Comparison of ENCODE assay signal across 29 cellular contexts in the genomic region with DNA sequence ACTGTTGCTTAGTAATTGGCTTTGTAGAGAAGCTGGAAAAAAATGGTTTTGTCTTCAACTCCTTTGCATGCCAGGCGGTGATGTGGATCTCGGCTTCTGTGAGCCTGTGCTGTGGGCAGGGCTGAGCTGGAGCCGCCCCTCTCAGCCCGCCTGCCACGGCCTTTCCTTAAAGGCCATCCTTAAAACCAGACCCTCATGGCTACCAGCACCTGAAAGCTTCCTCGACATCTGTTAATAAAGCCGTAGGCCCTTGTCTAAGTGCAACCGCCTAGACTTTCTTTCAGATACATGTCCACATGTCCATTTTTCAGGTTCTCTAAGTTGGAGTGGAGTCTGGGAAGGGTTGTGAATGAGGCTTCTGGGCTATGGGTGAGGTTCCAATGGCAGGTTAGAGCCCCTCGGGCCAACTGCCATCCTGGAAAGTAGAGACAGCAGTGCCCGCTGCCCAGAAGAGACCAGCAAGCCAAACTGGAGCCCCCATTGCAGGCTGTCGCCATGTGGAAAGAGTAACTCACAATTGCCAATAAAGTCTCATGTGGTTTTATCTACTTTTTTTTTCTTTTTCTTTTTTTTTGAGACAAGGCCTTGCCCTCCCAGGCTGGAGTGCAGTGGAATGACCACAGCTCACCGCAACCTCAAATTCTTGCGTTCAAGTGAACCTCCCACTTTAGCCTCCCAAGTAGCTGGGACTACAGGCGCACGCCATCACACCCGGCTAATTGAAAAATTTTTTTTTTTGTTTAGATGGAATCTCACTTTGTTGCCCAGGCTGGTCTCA. TPM values are rescaled to one million over a fixed set of nuclear protein-coding genes. Genes with fewer than 3 reads are reported as not detected.
DNase-seq lines count a peak whose midpoint lies in the region; ATAC-seq, FAIRE-seq and TF ChIP-seq lines count a peak whose summit lies in the region.
"Had no signal": no experiment of that assay in that cellular context is flagged by ENCODE, and none has a peak within 500 bp of the region (broad histone marks: within the 10 kb centered on the region; RNA-seq: fewer than 3 reads in every experiment).

No MANE protein-coding gene starts in this region.

- no TSS peak for BruUV-seq in HepG2 (replicated peaks; lab: Mats Ljungman, UMichigan)

- CTCF ChIA-PET in HepG2 (lab: Yijun Ruan, JAX; ENCODE audit: low intra/inter-chr PET ratio, low total read pairs) (no interaction called here), WTC11 (lab: Charles Lee) (interaction anchor here (1.0 to 2.8 kb wide), 5 partner anchors 24 to 333 kb away, joined by 3 to 18 read pairs (median 4); partner anchors contain the start of gene TK1)

- intact Hi-C loops in HepG2 (cut with micrococcal nuclease; ENCODE audit: unreplicated experiment), result no loop called here
- intact Hi-C loops in right lobe of liver (cut with DNase I), result no loop called here
- intact Hi-C loops in mucosa of descending colon (cut with DNase I, micrococcal nuclease), result no loop called here

- peaks cover 5% of the 10 kb centered on the region for H3K27me3 Mint-ChIP-seq in WTC11 (ENCODE audit: low read depth)
- H3K27me3 Mint-ChIP-seq in T-helper 17 cell, result peaks cover 9% of the 10 kb centered on the region

- TF ChIP-seq POLR2A in HepG2 (IDR thresholded peaks at IDR 0.05; ENCODE audit: insufficient read depth in 1 of 2, low read depth in 2 of 2, low read length in 2 of 2) (no peak; a peak in 1 of 4 replicates), right lobe of liver (IDR thresholded peaks at IDR 0.05) (no peak)

- no peak overlapping the region for H3K9ac ChIP-seq in HepG2 (ENCODE audit: insufficient read depth, low read depth, low read length)

- H3K27ac ChIP-seq in HepG2 (ENCODE audit: extremely low read length, insufficient read depth, low read length) (no peak overlapping the region), right lobe of liver (no peak overlapping the region), layer of hippocampus (ENCODE audit: low read depth, low read length) (peak overlapping the region; percentile 93)
- H3K27ac ChIP-seq: left ventricle myocardium inferior, skin epidermis, stomach, tibial nerve had no signal

- H3K4me2 ChIP-seq in HepG2 (ENCODE audit: low read depth, low read length), result no peak overlapping the region

- H3K9me3 Mint-ChIP-seq in WTC11, result no peaks in the 10 kb centered on the region
- H3K9me3 Mint-ChIP-seq: activated CD4-positive, alpha-beta T cell treated with anti-CD3 and anti-CD28 coated beads, Interleukin-2, amount 10 ng/mL, durations not matched to agents 24 days and 14 days; activated naive CD8-positive, alpha-beta T cell treated with anti-CD3 and anti-CD28 coated beads, Interleukin-2, amount 50 U/mL, for 24 hours; naive thymus-derived CD4-positive, alpha-beta T cell; T-helper 1 cell treated with Interleukin-12 subunit alpha and Interleukin-12 subunit beta and Interleukin-4 antibody, amounts not matched to agents 30 μg/mL and 1 μg/mL, for 36 hours had no signal

- no peak for TF ChIP-seq EP300 in HepG2 (IDR thresholded peaks at IDR 0.05; ENCODE audit: low read depth in 2 of 2, low read length in 2 of 2)
- no peak for TF ChIP-seq EP300 in HepG2 (CRISPR knock-in tag; IDR thresholded peaks at IDR 0.05; ENCODE audit: borderline replicate concordance)

- H3K36me3 Mint-ChIP-seq in WTC11 (peaks cover 32% of the 10 kb centered on the region), T-helper 17 cell (ENCODE audit: low read depth) (no peaks in the 10 kb centered on the region)

- H3K4me1 ChIP-seq in HepG2 (ENCODE audit: insufficient read depth, low read length) (peaks cover 1% of the 10 kb centered on the region; the same call in 1 of the 2 replicates), right lobe of liver (no peaks in the 10 kb centered on the region), mucosa of descending colon (ENCODE audit: low read depth) (no peaks in the 10 kb centered on the region)
- H3K4me1 ChIP-seq: tibial nerve had no signal

- no peak for FAIRE-seq in HepG2 (lab: Jason Lieb, UNC)
- FAIRE-seq: GM19239, islet of Langerhans had no signal

- H2AFZ ChIP-seq in HepG2 (ENCODE audit: low read length), result no peak overlapping the region

- H3K36me3 ChIP-seq in HepG2 (replicated peaks in 1 of 2; ENCODE audit: control insufficient read depth in 1 of 2, insufficient read depth in 2 of 2, low read length in 2 of 2), result peaks cover 21 to 34% of the 10 kb centered on the region in 2 experiments
- H3K36me3 ChIP-seq in right lobe of liver, result no peaks in the 10 kb centered on the region
- no peaks in the 10 kb centered on the region for H3K36me3 ChIP-seq in mucosa of descending colon (ENCODE audit: low read depth)
- H3K36me3 ChIP-seq: left ventricle myocardium inferior, tibial nerve had no signal

- H3K79me2 ChIP-seq in HepG2 (ENCODE audit: insufficient read depth, low read length), result no peaks in the 10 kb centered on the region

- in situ Hi-C loops in HepG2 (cut with HindIII; ENCODE audit: extremely low pct_ligation_motif_present, low pct_unique_long_range_greater_than_20kb), result no loop called here

- H3K27ac Mint-ChIP-seq in WTC11 (peak overlapping the region; percentile 68), T-helper 17 cell (no peak overlapping the region)
- H3K27ac Mint-ChIP-seq: activated CD4-positive, alpha-beta T cell treated with anti-CD3 and anti-CD28 coated beads, Interleukin-2, amount 10 ng/mL, durations not matched to agents 24 days and 14 days; activated naive CD8-positive, alpha-beta T cell treated with anti-CD3 and anti-CD28 coated beads, Interleukin-2, amount 50 U/mL, for 24 hours; T-helper 1 cell treated with Interleukin-12 subunit alpha and Interleukin-12 subunit beta and Interleukin-4 antibody, amounts not matched to agents 30 μg/mL and 1 μg/mL, for 36 hours had no signal

- H3K4me1 Mint-ChIP-seq in WTC11 (no peaks in the 10 kb centered on the region; the same call in 1 of the 2 replicates), T-helper 17 cell (no peaks in the 10 kb centered on the region)

- H3K4me3 Mint-ChIP-seq in WTC11, result no peak overlapping the region
- no peak overlapping the region for H3K4me3 Mint-ChIP-seq in T-helper 17 cell
- H3K4me3 Mint-ChIP-seq: activated CD4-positive, alpha-beta T cell treated with anti-CD3 and anti-CD28 coated beads, Interleukin-2, amount 10 ng/mL, durations not matched to agents 24 days and 14 days; activated naive CD8-positive, alpha-beta T cell treated with anti-CD3 and anti-CD28 coated beads, Interleukin-2, amount 50 U/mL, for 24 hours; naive thymus-derived CD4-positive, alpha-beta T cell; T-helper 1 cell treated with Interleukin-12 subunit alpha and Interleukin-12 subunit beta and Interleukin-4 antibody, amounts not matched to agents 30 μg/mL and 1 μg/mL, for 36 hours had no signal

- H3K9me3 ChIP-seq in HepG2 (ENCODE audit: low read length), result no peaks in the 10 kb centered on the region
- H3K9me3 ChIP-seq in right lobe of liver, result no peaks in the 10 kb centered on the region
- H3K9me3 ChIP-seq in T-helper 17 cell (ENCODE audit: control insufficient read depth, low read length, poor library complexity, severe bottlenecking), result no peaks in the 10 kb centered on the region
- no peaks in the 10 kb centered on the region for H3K9me3 ChIP-seq in mucosa of descending colon
- H3K9me3 ChIP-seq: left ventricle myocardium inferior, stomach, tibial nerve had no signal

- no peak for TF ChIP-seq RAD21 in HepG2 (CRISPR knock-in tag; IDR thresholded peaks at IDR 0.05)

- WGBS in HepG2 (ENCODE audit: low lambda C conversion rate), result 95% methylated on average over 16 of the region's 16 CpGs
- WGBS in right lobe of liver (ENCODE audit: insufficient coverage, low coverage, low lambda C conversion rate, missing lambda C conversion rate), result 96% methylated on average over 9 of the region's 16 CpGs

- no peaks in the 10 kb centered on the region for H4K20me1 ChIP-seq in HepG2 (ENCODE audit: insufficient read depth, low read length)

- H3K27me3 ChIP-seq in HepG2 (ENCODE audit: control insufficient read depth in 1 of 2, insufficient read depth in 2 of 2, low read length in 2 of 2) (peaks cover 3 to 18% of the 10 kb centered on the region in 2 experiments; a peak in 4 of 5 replicates), right lobe of liver (no peaks in the 10 kb centered on the region), layer of hippocampus (ENCODE audit: control insufficient read depth, insufficient read depth, low read length) (no peaks in the 10 kb centered on the region)

- TF ChIP-seq CTCF in HepG2 (CRISPR knock-in tag; IDR thresholded peaks at IDR 0.05) (no peak), right lobe of liver (IDR thresholded peaks at IDR 0.05) (no peak), WTC11 (IDR thresholded peaks at IDR 0.05) (no peak), mucosa of descending colon (IDR thresholded peaks at IDR 0.05) (no peak)

- DNase-seq in HepG2 (ENCODE audit: low spot score), result no peak
- no peak for DNase-seq in right lobe of liver
- DNase-seq in WTC11 (ENCODE audit: low spot score), result no peak
- DNase-seq in T-helper 17 cell, result no peak
- DNase-seq in activated gamma-delta T cell treated with Interleukin-2 at 50 U/mL for 16 hours, result no peak
- DNase-seq in mucosa of descending colon, result no peak
- DNase-seq: activated CD4-positive, alpha-beta T cell treated with anti-CD3 and anti-CD28 coated beads, Interleukin-2, amount 10 ng/mL, durations not matched to agents 24 days and 14 days; activated naive CD8-positive, alpha-beta T cell treated with anti-CD3 and anti-CD28 coated beads, Interleukin-2, amount 50 U/mL, for 24 hours; activated T-cell treated with anti-CD3 and anti-CD28 coated beads, Interleukin-2, amount 50 U/mL, for 1 hour; GDM1; left ventricle myocardium inferior; mesendoderm; naive thymus-derived CD4-positive, alpha-beta T cell; occipital lobe; stimulated activated CD8-positive, alpha-beta memory T cell treated with anti-CD3 and anti-CD28 coated beads, Interleukin-4, amount 100 ng/mL, for 48 hours; stomach had no signal

- H3K4me3 ChIP-seq in HepG2 (replicated peaks in 1 of 3; ENCODE audit: insufficient read depth in 1 of 3, low read depth in 2 of 3, low read length in 3 of 3) (no peak overlapping the region), right lobe of liver (no peak overlapping the region), mucosa of descending colon (no peak overlapping the region)
- H3K4me3 ChIP-seq: left ventricle myocardium inferior, skin epidermis, stomach, tibial nerve had no signal

- ATAC-seq in HepG2, result no peak
- ATAC-seq in right lobe of liver, result no peak
- ATAC-seq in WTC11, result no peak
- ATAC-seq in T-helper 17 cell, result no peak
- no peak for ATAC-seq in mucosa of descending colon
- no peak for ATAC-seq in HG02938 (IDR thresholded peaks at IDR 0.05; ENCODE audit: unreplicated experiment)
- ATAC-seq: activated naive CD8-positive, alpha-beta T cell treated with anti-CD3 and anti-CD28 coated beads, Interleukin-2, amount 50 U/mL, for 24 hours; naive thymus-derived CD4-positive, alpha-beta T cell had no signal

- POLR2A ChIA-PET in HepG2 (lab: Yijun Ruan, JAX), result no interaction called here
- POLR2A ChIA-PET in WTC11 (lab: Charles Lee), result interaction anchor here (1.2 kb wide), 1 partner anchor 38 kb away, joined by 3 read pairs; the partner anchor contains the start of genes AFMID and TK1

RNA-seq across cellular contexts. Expression of gene TMEM235, which starts 6.2 kb away (rescaled TPM):
- total RNA-seq in HepG2 (2016; rRNA removed; fragmentation: Illumina TruSeq; extraction: Trizol) (not detected in 2 replicates), right lobe of liver (not detected), WTC11 (2021) (0.24 to 0.41 TPM (median 0.27 TPM) in 3 replicates), T-helper 17 cell (not detected), mucosa of descending colon (not detected)
- total RNA-seq in HepG2 (2016; cell fraction: cytosol; rRNA removed; fragmentation: Illumina TruSeq; extraction: Trizol; ENCODE audit: low read depth), result not detected in 2 replicates
- total RNA-seq in HepG2 (2016; cell fraction: insoluble cytoplasmic fraction; rRNA removed; fragmentation: Illumina TruSeq; extraction: Trizol), result not detected in 2 replicates
- not detected in 2 replicates for total RNA-seq in HepG2 (2016; cell fraction: membrane; rRNA removed; fragmentation: Illumina TruSeq; extraction: Trizol)
- total RNA-seq in HepG2 (2016; cell fraction: nucleus; rRNA removed; fragmentation: Illumina TruSeq; extraction: Trizol), result not detected in 2 replicates
- polyA plus RNA-seq in HepG2 (2011; rRNA removed), result not detected in 2 replicates
- polyA plus RNA-seq in HepG2 (2011; cell fraction: cytosol; rRNA removed), result not detected in 2 replicates
- polyA plus RNA-seq in HepG2 (2011; cell fraction: nucleus; rRNA removed), result not detected in 2 replicates
- polyA plus RNA-seq in HepG2 (2012), result not detected in 2 replicates
- polyA plus RNA-seq in HepG2 (2016; cell fraction: cytosol; fragmentation: Illumina TruSeq; extraction: Trizol; ENCODE audit: low read depth), result not detected in 2 replicates
- not detected in 2 replicates for polyA plus RNA-seq in HepG2 (2016; cell fraction: insoluble cytoplasmic fraction; fragmentation: Illumina TruSeq; extraction: Trizol; ENCODE audit: low read depth)
- polyA plus RNA-seq in HepG2 (2016; cell fraction: membrane; fragmentation: Illumina TruSeq; extraction: Trizol; ENCODE audit: low read depth), result not detected in 2 replicates
- not detected in 2 replicates for polyA plus RNA-seq in HepG2 (2016; cell fraction: nucleus; fragmentation: Illumina TruSeq; extraction: Trizol; ENCODE audit: insufficient read depth, low read depth)
- not detected in 2 replicates for polyA minus RNA-seq in HepG2 (2011; rRNA and poly(A)+ RNA removed; ENCODE audit: low replicate concordance)
- not detected in 2 replicates for polyA minus RNA-seq in HepG2 (2011; cell fraction: cytosol; rRNA and poly(A)+ RNA removed)
- polyA minus RNA-seq in HepG2 (2011; cell fraction: nucleus; rRNA and poly(A)+ RNA removed), result not detected in 2 replicates
- total RNA-seq: activated CD4-positive, alpha-beta T cell treated with anti-CD3 and anti-CD28 coated beads, Interleukin-2, amount 10 ng/mL, durations not matched to agents 24 days and 14 days; activated CD8-positive, alpha-beta memory T cell treated with anti-CD3 and anti-CD28 coated beads for 36 hours; fibroblast of lung; glomerular endothelial cell; left ventricle myocardium inferior; naive thymus-derived CD4-positive, alpha-beta T cell; occipital lobe; RPMI7951; SK-MEL-5; stomach; tibial nerve had no signal
- polyA plus RNA-seq: BJ; fibroblast of lung; naive thymus-derived CD4-positive, alpha-beta T cell; stomach had no signal

RNA-seq across cellular contexts. Expression of gene BIRC5, which starts 11.2 kb away (rescaled TPM):
- 135 and 167 TPM in 2 replicates for total RNA-seq in HepG2 (2016; rRNA removed; fragmentation: Illumina TruSeq; extraction: Trizol)
- 34.5 and 39.0 TPM in 2 replicates for total RNA-seq in HepG2 (2016; cell fraction: cytosol; rRNA removed; fragmentation: Illumina TruSeq; extraction: Trizol; ENCODE audit: low read depth)
- 131 and 168 TPM in 2 replicates for total RNA-seq in HepG2 (2016; cell fraction: insoluble cytoplasmic fraction; rRNA removed; fragmentation: Illumina TruSeq; extraction: Trizol)
- 97.3 and 97.8 TPM in 2 replicates for total RNA-seq in HepG2 (2016; cell fraction: membrane; rRNA removed; fragmentation: Illumina TruSeq; extraction: Trizol)
- 62.8 and 63.7 TPM in 2 replicates for total RNA-seq in HepG2 (2016; cell fraction: nucleus; rRNA removed; fragmentation: Illumina TruSeq; extraction: Trizol)
- 18.5 and 30.3 TPM in 2 replicates for polyA plus RNA-seq in HepG2 (2011; rRNA removed)
- polyA plus RNA-seq in HepG2 (2011; cell fraction: cytosol; rRNA removed), result 26.4 and 35.2 TPM in 2 replicates
- polyA plus RNA-seq in HepG2 (2011; cell fraction: nucleus; rRNA removed), result 11.3 and 14.8 TPM in 2 replicates
- polyA plus RNA-seq in HepG2 (2012), result 20.8 and 42.6 TPM in 2 replicates
- 27.8 and 29.4 TPM in 2 replicates for polyA plus RNA-seq in HepG2 (2016; cell fraction: cytosol; fragmentation: Illumina TruSeq; extraction: Trizol; ENCODE audit: low read depth)
- 158 and 162 TPM in 2 replicates for polyA plus RNA-seq in HepG2 (2016; cell fraction: insoluble cytoplasmic fraction; fragmentation: Illumina TruSeq; extraction: Trizol; ENCODE audit: low read depth)
- 64.5 and 65.4 TPM in 2 replicates for polyA plus RNA-seq in HepG2 (2016; cell fraction: membrane; fragmentation: Illumina TruSeq; extraction: Trizol; ENCODE audit: low read depth)
- polyA plus RNA-seq in HepG2 (2016; cell fraction: nucleus; fragmentation: Illumina TruSeq; extraction: Trizol; ENCODE audit: insufficient read depth, low read depth), result 90.2 and 97.1 TPM in 2 replicates
- polyA minus RNA-seq in HepG2 (2011; rRNA and poly(A)+ RNA removed; ENCODE audit: low replicate concordance), result 62.3 and 97.9 TPM in 2 replicates
- polyA minus RNA-seq in HepG2 (2011; cell fraction: cytosol; rRNA and poly(A)+ RNA removed), result 18.6 and 37.7 TPM in 2 replicates
- 20.9 and 36.8 TPM in 2 replicates for polyA minus RNA-seq in HepG2 (2011; cell fraction: nucleus; rRNA and poly(A)+ RNA removed)
- 1 to 10 TPM in 4 of 6 experiments, under 1 TPM in 2; 0.57 to 2.0 (median 1.4) TPM for total RNA-seq in right lobe of liver
- 115 to 117 TPM (median 117 TPM) in 3 replicates for total RNA-seq in WTC11 (2021)
- under 1 TPM; 0.40 to 0.44 TPM for total RNA-seq in T-helper 17 cell
- total RNA-seq in mucosa of descending colon, result 10 to 100 TPM in 1 of 3 donors, 1 to 10 TPM in 2; 2.4 to 22.4 (median 4.7) TPM
- polyA plus RNA-seq: naive thymus-derived CD4-positive, alpha-beta T cell had no signal

RNA-seq across cellular contexts. Expression of gene AFMID, which starts 38.1 kb away (rescaled TPM):
- total RNA-seq in HepG2 (2016; rRNA removed; fragmentation: Illumina TruSeq; extraction: Trizol) (270 and 327 TPM in 2 replicates), right lobe of liver (100 to 1,000 TPM in 5 of 6 experiments, 10 to 100 TPM in 1; 96.6 to 156 (median 142) TPM), WTC11 (2021) (45.1 to 58.7 TPM (median 48.8 TPM) in 3 replicates), T-helper 17 cell (1 to 10 TPM; 1.5 to 2.9 TPM), mucosa of descending colon (10 to 100 TPM; 14.2 to 39.9 (median 27.9) TPM)
- 87.2 and 91.8 TPM in 2 replicates for total RNA-seq in HepG2 (2016; cell fraction: cytosol; rRNA removed; fragmentation: Illumina TruSeq; extraction: Trizol; ENCODE audit: low read depth)
- total RNA-seq in HepG2 (2016; cell fraction: insoluble cytoplasmic fraction; rRNA removed; fragmentation: Illumina TruSeq; extraction: Trizol), result 272 and 349 TPM in 2 replicates
- 147 and 156 TPM in 2 replicates for total RNA-seq in HepG2 (2016; cell fraction: membrane; rRNA removed; fragmentation: Illumina TruSeq; extraction: Trizol)
- 146 and 156 TPM in 2 replicates for total RNA-seq in HepG2 (2016; cell fraction: nucleus; rRNA removed; fragmentation: Illumina TruSeq; extraction: Trizol)
- 249 and 317 TPM in 2 replicates for polyA plus RNA-seq in HepG2 (2011; rRNA removed)
- 229 and 274 TPM in 2 replicates for polyA plus RNA-seq in HepG2 (2011; cell fraction: cytosol; rRNA removed)
- 417 and 490 TPM in 2 replicates for polyA plus RNA-seq in HepG2 (2011; cell fraction: nucleus; rRNA removed)
- 302 and 303 TPM in 2 replicates for polyA plus RNA-seq in HepG2 (2012)
- polyA plus RNA-seq in HepG2 (2016; cell fraction: cytosol; fragmentation: Illumina TruSeq; extraction: Trizol; ENCODE audit: low read depth), result 66.5 and 75.3 TPM in 2 replicates
- polyA plus RNA-seq in HepG2 (2016; cell fraction: insoluble cytoplasmic fraction; fragmentation: Illumina TruSeq; extraction: Trizol; ENCODE audit: low read depth), result 406 and 430 TPM in 2 replicates
- 103 and 126 TPM in 2 replicates for polyA plus RNA-seq in HepG2 (2016; cell fraction: membrane; fragmentation: Illumina TruSeq; extraction: Trizol; ENCODE audit: low read depth)
- polyA plus RNA-seq in HepG2 (2016; cell fraction: nucleus; fragmentation: Illumina TruSeq; extraction: Trizol; ENCODE audit: insufficient read depth, low read depth), result 409 and 442 TPM in 2 replicates
- polyA minus RNA-seq in HepG2 (2011; rRNA and poly(A)+ RNA removed; ENCODE audit: low replicate concordance), result 60.4 and 341 TPM in 2 replicates
- 127 and 156 TPM in 2 replicates for polyA minus RNA-seq in HepG2 (2011; cell fraction: cytosol; rRNA and poly(A)+ RNA removed)
- polyA minus RNA-seq in HepG2 (2011; cell fraction: nucleus; rRNA and poly(A)+ RNA removed), result 114 and 156 TPM in 2 replicates

RNA-seq across cellular contexts. Expression of gene TK1, which starts 38.4 kb away (rescaled TPM):
- 96.0 and 114 TPM in 2 replicates for total RNA-seq in HepG2 (2016; rRNA removed; fragmentation: Illumina TruSeq; extraction: Trizol)
- total RNA-seq in HepG2 (2016; cell fraction: cytosol; rRNA removed; fragmentation: Illumina TruSeq; extraction: Trizol; ENCODE audit: low read depth), result 20.1 and 22.9 TPM in 2 replicates
- 95.6 and 109 TPM in 2 replicates for total RNA-seq in HepG2 (2016; cell fraction: insoluble cytoplasmic fraction; rRNA removed; fragmentation: Illumina TruSeq; extraction: Trizol)
- total RNA-seq in HepG2 (2016; cell fraction: membrane; rRNA removed; fragmentation: Illumina TruSeq; extraction: Trizol), result 30.2 and 33.7 TPM in 2 replicates
- 38.0 and 39.0 TPM in 2 replicates for total RNA-seq in HepG2 (2016; cell fraction: nucleus; rRNA removed; fragmentation: Illumina TruSeq; extraction: Trizol)
- 33.2 and 45.0 TPM in 2 replicates for polyA plus RNA-seq in HepG2 (2011; rRNA removed)
- 36.3 and 78.7 TPM in 2 replicates for polyA plus RNA-seq in HepG2 (2011; cell fraction: cytosol; rRNA removed)
- 27.9 and 41.4 TPM in 2 replicates for polyA plus RNA-seq in HepG2 (2011; cell fraction: nucleus; rRNA removed)
- polyA plus RNA-seq in HepG2 (2012), result 15.9 and 24.5 TPM in 2 replicates
- 18.4 and 18.5 TPM in 2 replicates for polyA plus RNA-seq in HepG2 (2016; cell fraction: cytosol; fragmentation: Illumina TruSeq; extraction: Trizol; ENCODE audit: low read depth)
- 130 and 138 TPM in 2 replicates for polyA plus RNA-seq in HepG2 (2016; cell fraction: insoluble cytoplasmic fraction; fragmentation: Illumina TruSeq; extraction: Trizol; ENCODE audit: low read depth)
- polyA plus RNA-seq in HepG2 (2016; cell fraction: membrane; fragmentation: Illumina TruSeq; extraction: Trizol; ENCODE audit: low read depth), result 21.2 and 23.8 TPM in 2 replicates
- 61.0 and 63.4 TPM in 2 replicates for polyA plus RNA-seq in HepG2 (2016; cell fraction: nucleus; fragmentation: Illumina TruSeq; extraction: Trizol; ENCODE audit: insufficient read depth, low read depth)
- polyA minus RNA-seq in HepG2 (2011; rRNA and poly(A)+ RNA removed; ENCODE audit: low replicate concordance), result 74.6 and 146 TPM in 2 replicates
- 21.4 and 38.3 TPM in 2 replicates for polyA minus RNA-seq in HepG2 (2011; cell fraction: cytosol; rRNA and poly(A)+ RNA removed)
- 10.7 and 15.2 TPM in 2 replicates for polyA minus RNA-seq in HepG2 (2011; cell fraction: nucleus; rRNA and poly(A)+ RNA removed)
- 1 to 10 TPM; 2.1 to 8.3 (median 4.7) TPM for total RNA-seq in right lobe of liver
- total RNA-seq in WTC11 (2021), result 72.5 to 84.1 TPM (median 82.6 TPM) in 3 replicates
- total RNA-seq in T-helper 17 cell, result 1 to 10 TPM in 1 of 2 donors, under 1 TPM in 1; 0.42 to 1.2 TPM
- total RNA-seq in mucosa of descending colon, result 10 to 100 TPM in 2 of 3 donors, 1 to 10 TPM in 1; 8.9 to 46.5 (median 10.2) TPM

RNA-seq across cellular contexts. Expression of gene SYNGR2, which starts 56.9 kb away (rescaled TPM):
- total RNA-seq in HepG2 (2016; rRNA removed; fragmentation: Illumina TruSeq; extraction: Trizol) (28.7 and 46.7 TPM in 2 replicates), right lobe of liver (10 to 100 TPM; 43.3 to 55.8 (median 50.4) TPM), WTC11 (2021) (47.7 to 50.3 TPM (median 50.2 TPM) in 3 replicates), T-helper 17 cell (10 to 100 TPM; 49.5 to 68.1 TPM), mucosa of descending colon (100 to 1,000 TPM in 2 of 3 donors, 10 to 100 TPM in 1; 90.4 to 202 (median 196) TPM)
- total RNA-seq in HepG2 (2016; cell fraction: cytosol; rRNA removed; fragmentation: Illumina TruSeq; extraction: Trizol; ENCODE audit: low read depth), result 15.8 and 18.7 TPM in 2 replicates
- total RNA-seq in HepG2 (2016; cell fraction: insoluble cytoplasmic fraction; rRNA removed; fragmentation: Illumina TruSeq; extraction: Trizol), result 21.7 and 51.0 TPM in 2 replicates
- total RNA-seq in HepG2 (2016; cell fraction: membrane; rRNA removed; fragmentation: Illumina TruSeq; extraction: Trizol), result 31.9 and 34.8 TPM in 2 replicates
- total RNA-seq in HepG2 (2016; cell fraction: nucleus; rRNA removed; fragmentation: Illumina TruSeq; extraction: Trizol), result 43.0 and 51.6 TPM in 2 replicates
- 170 and 192 TPM in 2 replicates for polyA plus RNA-seq in HepG2 (2011; rRNA removed)
- 200 and 244 TPM in 2 replicates for polyA plus RNA-seq in HepG2 (2011; cell fraction: cytosol; rRNA removed)
- 116 and 129 TPM in 2 replicates for polyA plus RNA-seq in HepG2 (2011; cell fraction: nucleus; rRNA removed)
- 52.7 and 59.2 TPM in 2 replicates for polyA plus RNA-seq in HepG2 (2012)
- polyA plus RNA-seq in HepG2 (2016; cell fraction: cytosol; fragmentation: Illumina TruSeq; extraction: Trizol; ENCODE audit: low read depth), result 35.1 and 40.6 TPM in 2 replicates
- 52.5 and 60.0 TPM in 2 replicates for polyA plus RNA-seq in HepG2 (2016; cell fraction: insoluble cytoplasmic fraction; fragmentation: Illumina TruSeq; extraction: Trizol; ENCODE audit: low read depth)
- polyA plus RNA-seq in HepG2 (2016; cell fraction: membrane; fragmentation: Illumina TruSeq; extraction: Trizol; ENCODE audit: low read depth), result 62.1 and 68.8 TPM in 2 replicates
- 160 and 166 TPM in 2 replicates for polyA plus RNA-seq in HepG2 (2016; cell fraction: nucleus; fragmentation: Illumina TruSeq; extraction: Trizol; ENCODE audit: insufficient read depth, low read depth)
- 231 and 401 TPM in 2 replicates for polyA minus RNA-seq in HepG2 (2011; rRNA and poly(A)+ RNA removed; ENCODE audit: low replicate concordance)
- polyA minus RNA-seq in HepG2 (2011; cell fraction: cytosol; rRNA and poly(A)+ RNA removed), result 73.3 and 75.3 TPM in 2 replicates
- polyA minus RNA-seq in HepG2 (2011; cell fraction: nucleus; rRNA and poly(A)+ RNA removed), result 23.0 and 28.7 TPM in 2 replicates
